In the genomic region with DNA sequence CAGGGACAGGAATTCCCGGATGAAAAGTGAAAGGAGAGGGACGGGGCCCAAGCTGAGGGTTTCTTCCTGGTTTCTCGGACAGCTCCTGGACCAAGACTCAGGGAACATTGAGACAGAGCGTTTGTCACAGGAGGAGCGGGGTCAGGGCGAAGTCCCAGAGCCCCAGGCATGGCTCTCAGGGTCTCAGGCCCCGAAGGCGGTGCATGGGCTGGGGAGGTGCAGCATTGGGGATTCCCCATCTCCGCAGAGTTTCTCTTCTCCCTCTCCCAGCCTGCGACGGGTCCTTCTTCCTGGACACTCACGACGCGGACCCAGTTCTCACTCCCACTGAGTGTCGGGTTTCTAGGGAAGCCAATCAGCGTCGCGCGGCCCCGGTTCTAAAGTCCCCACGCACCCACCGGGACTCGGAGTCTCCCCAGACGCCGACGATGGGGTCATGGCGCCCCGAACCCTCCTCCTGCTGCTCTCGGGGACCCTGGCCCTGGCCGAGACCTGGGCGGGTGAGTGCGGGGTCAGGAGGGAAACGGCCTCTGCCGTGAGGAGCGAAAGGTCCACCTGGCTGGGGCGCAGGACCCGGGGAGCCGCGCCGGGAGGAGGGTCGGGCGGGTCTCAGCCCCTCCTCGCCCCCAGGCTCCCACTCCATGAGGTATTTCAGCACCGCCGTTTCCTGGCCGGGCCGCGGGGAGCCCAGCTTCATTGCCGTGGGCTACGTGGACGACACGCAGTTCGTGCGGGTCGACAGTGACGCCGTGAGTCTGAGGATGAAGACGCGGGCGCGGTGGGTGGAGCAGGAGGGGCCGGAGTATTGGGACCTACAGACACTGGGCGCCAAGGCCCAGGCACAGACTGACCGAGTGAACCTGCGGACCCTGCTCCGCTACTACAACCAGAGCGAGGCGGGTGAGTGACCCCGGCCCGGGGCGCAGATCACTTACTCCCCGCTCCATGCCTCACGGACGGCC, we compare ENCODE assay signal across 8 cellular contexts. TPM values are rescaled to one million over a fixed set of nuclear protein-coding genes. Genes with fewer than 3 reads are reported as not detected.
DNase-seq lines count a peak whose midpoint lies in the region; ATAC-seq and TF ChIP-seq lines count a peak whose summit lies in the region.

No MANE protein-coding gene starts in this region.

- intact Hi-C loops in breast epithelium (cut with DNase I; ENCODE audit: low total_unique reads) = loop anchor here (10.0 kb wide), 1 partner anchor 152 kb away; no protein-coding TSS in a partner anchor

- H3K9me3 ChIP-seq in breast epithelium = no peaks in the 10 kb centered on the region

- ATAC-seq in activated CD4-positive, CD25-positive, alpha-beta regulatory T cell treated with anti-CD3 and anti-CD28 coated beads, Interleukin-2, amount 50 U/mL, for 24 hours = peak; percentile 41 to 46
- no peak for ATAC-seq in HG03442 (IDR thresholded peaks at IDR 0.05; ENCODE audit: unreplicated experiment)
- ATAC-seq in GM21515 (IDR thresholded peaks at IDR 0.05; ENCODE audit: unreplicated experiment) = no peak

- H3K27me3 ChIP-seq in breast epithelium = no peaks in the 10 kb centered on the region

- H3K36me3 ChIP-seq in breast epithelium = no peaks in the 10 kb centered on the region

- DNase-seq in activated CD4-positive, CD25-positive, alpha-beta regulatory T cell (lab: John Stamatoyannopoulos, UW) = no peak
- DNase-seq in breast epithelium (ENCODE audit: low spot score in 2 of 2) (peak; percentile 32 to 58), left kidney (ENCODE audit: low read depth, low spot score) (peak; percentile 56), NCI-H82 treated with DMSO at 0.1 percent for 48 hours (lab: John Stamatoyannopoulos, UW; ENCODE audit: unreplicated experiment) (no peak)
- peak; percentile 28 for DNase-seq in stimulated activated CD8-positive, alpha-beta memory T cell treated with anti-CD3 and anti-CD28 coated beads, Interleukin-4, amount 100 ng/mL, for 48 hours

- peak overlapping the region; percentile 44 to 77 (median 65) for H3K4me3 ChIP-seq in breast epithelium

- TF ChIP-seq CTCF in breast epithelium (IDR thresholded peaks at IDR 0.05) = no peak

- H3K4me1 ChIP-seq in breast epithelium = no peaks in the 10 kb centered on the region

- H3K27ac ChIP-seq in breast epithelium = peak overlapping the region; percentile 70 to 72

- TF ChIP-seq POLR2A in breast epithelium (IDR thresholded peaks at IDR 0.05) = no peak

RNA-seq across cellular contexts. Expression of a gene that starts 54.6 kb away (rescaled TPM):
- total RNA-seq in breast epithelium = 10 to 100 TPM; 14.2 to 39.7 (median 24.1) TPM

Comparison
In these comparisons a context has a peak if more than half of its experiments do, and no peak if none do; other contexts are left out.
1. ATAC-seq: peak in activated CD4-positive, CD25-positive, alpha-beta regulatory T cell treated with anti-CD3 and anti-CD28 coated beads, Interleukin-2, amount 50 U/mL, for 24 hours (2 of 2); none in HG03442 (single experiment) and GM21515 (single experiment).
2. DNase-seq: peak in breast epithelium (2 of 2), left kidney (single experiment) and stimulated activated CD8-positive, alpha-beta memory T cell treated with anti-CD3 and anti-CD28 coated beads, Interleukin-4, amount 100 ng/mL, for 48 hours (single experiment); none in activated CD4-positive, CD25-positive, alpha-beta regulatory T cell (0 of 4) and NCI-H82 treated with DMSO at 0.1 percent for 48 hours (single experiment).